Comparison of ENCODE assay signal across 1 cellular context in genomic region chr2:26033769-26034596, GRCh38.
TF ChIP-seq lines count a peak whose summit lies in the region.

TSS of gene RAB10 (plus strand) at chr2:26034084. CDS start at chr2:26034609, 525 bp downstream.

TF ChIP-seq in K562, 482 proteins besides CTCF, POLR2A, EP300 and RAD21 (continued from another document and continues in another):
- TF ChIP-seq ATF4 (CRISPR knock-in tag; IDR thresholded peaks at IDR 0.05) (0 out of 2 replicates have a peak, but pooled peaks have one; percentile 43), UBTF (IDR thresholded peaks at IDR 0.05; ENCODE audit: borderline replicate concordance in 1 of 2, low read depth in 2 of 2, low read length in 2 of 2) (peak; percentile 71 to 78; a peak in 3 of 4 replicates), MEF2D (tag; conservative IDR thresholded peaks at IDR 0.05; ENCODE audit: low read depth) (no peak), ZNF785 (CRISPR knock-in tag; IDR thresholded peaks at IDR 0.05) (no peak), ELF1 (tag; IDR thresholded peaks at IDR 0.05) (peak; percentile 50; the same call in 1 of the 2 replicates), KAT2B (IDR thresholded peaks at IDR 0.05; ENCODE audit: low read depth, low read length) (no peak), DEAF1 (CRISPR knock-in tag; IDR thresholded peaks at IDR 0.05) (no peak), POU5F1 (IDR thresholded peaks at IDR 0.05; ENCODE audit: borderline replicate concordance, low read depth, low read length, partially characterized antibody) (no peak), DMBX1 (CRISPR knock-in tag; IDR thresholded peaks at IDR 0.05; ENCODE audit: borderline replicate concordance) (no peak), BRD9 (IDR thresholded peaks at IDR 0.05; ENCODE audit: low read depth, partially characterized antibody) (no peak), MCM5 (IDR thresholded peaks at IDR 0.05; ENCODE audit: low read depth) (no peak), MTA3 (IDR thresholded peaks at IDR 0.05; ENCODE audit: borderline replicate concordance) (peak; percentile 83; the same call in 1 of the 2 replicates), ZNF436 (CRISPR knock-in tag; IDR thresholded peaks at IDR 0.05) (no peak), L3MBTL2 (IDR thresholded peaks at IDR 0.05) (peak; percentile 75), HNRNPLL (IDR thresholded peaks at IDR 0.05; ENCODE audit: low read depth, low read length, poor library complexity, severe bottlenecking) (peak; percentile 56), CGGBP1 (CRISPR knock-in tag; IDR thresholded peaks at IDR 0.05) (peak; percentile 52; the same call in 1 of the 2 replicates), MTA1 (IDR thresholded peaks at IDR 0.05; ENCODE audit: borderline replicate concordance) (no peak), CC2D1A (IDR thresholded peaks at IDR 0.05) (no peak; the same call in 1 of the 2 replicates), FIP1L1 (IDR thresholded peaks at IDR 0.05; ENCODE audit: low read depth, low read length, poor library complexity, severe bottlenecking) (peak; percentile 81), ZNF395 (CRISPR knock-in tag; IDR thresholded peaks at IDR 0.05) (no peak), TAF7 (tag; IDR thresholded peaks at IDR 0.05) (peak; percentile 91), HMGN3 (IDR thresholded peaks at IDR 0.05; ENCODE audit: borderline replicate concordance, extremely low read depth, insufficient read length, low read depth, low read length) (no peak), NBN (IDR thresholded peaks at IDR 0.05; ENCODE audit: low read depth) (peak; percentile 75; the same call in 1 of the 2 replicates), RBM22 (IDR thresholded peaks at IDR 0.05; ENCODE audit: low read depth, low read length, poor library complexity, severe bottlenecking) (peak; percentile 70), CREBBP (IDR thresholded peaks at IDR 0.05; ENCODE audit: low read depth, low read length) (no peak), ZBTB43 (CRISPR knock-in tag; IDR thresholded peaks at IDR 0.05) (no peak), SOX6 (IDR thresholded peaks at IDR 0.05) (0 out of 2 replicates have a peak, but pooled peaks have one; percentile 7), SAFB (IDR thresholded peaks at IDR 0.05; ENCODE audit: borderline replicate concordance, low read depth, low read length) (no peak), IFI16 (CRISPR knock-in tag; IDR thresholded peaks at IDR 0.05) (no peak), PRDM10 (IDR thresholded peaks at IDR 0.05; ENCODE audit: partially characterized antibody) (peak; percentile 92), BCOR (IDR thresholded peaks at IDR 0.05) (peak; percentile 57; the same call in 1 of the 2 replicates), NR4A1 (CRISPR knock-in tag; IDR thresholded peaks at IDR 0.05) (0 out of 2 replicates have a peak, but pooled peaks have one; percentile 21), NR4A1 (tag; IDR thresholded peaks at IDR 0.05) (no peak), TCF3 (CRISPR knock-in tag; IDR thresholded peaks at IDR 0.05) (peak; percentile 40; the same call in 1 of the 2 replicates), PTTG1 (tag; IDR thresholded peaks at IDR 0.05; ENCODE audit: low read depth) (no peak), ZSCAN29 (IDR thresholded peaks at IDR 0.05) (no peak), HCFC1 (IDR thresholded peaks at IDR 0.05; ENCODE audit: low read depth, low read length) (peak; percentile 63), ADNP (tag; IDR thresholded peaks at IDR 0.05) (no peak), DPF2 (IDR thresholded peaks at IDR 0.05) (peak; percentile 20; the same call in 1 of the 2 replicates), ZNF282 (CRISPR knock-in tag; IDR thresholded peaks at IDR 0.05) (0 out of 2 replicates have a peak, but pooled peaks have one; percentile 79), ZNF695 (CRISPR knock-in tag; IDR thresholded peaks at IDR 0.05) (peak; percentile 41; the same call in 1 of the 2 replicates), C11orf30 (IDR thresholded peaks at IDR 0.05; ENCODE audit: low read depth) (no peak), MBD2 (IDR thresholded peaks at IDR 0.05; ENCODE audit: borderline replicate concordance, low read depth) (no peak)
- TF ChIP-seq, protein P1, sequence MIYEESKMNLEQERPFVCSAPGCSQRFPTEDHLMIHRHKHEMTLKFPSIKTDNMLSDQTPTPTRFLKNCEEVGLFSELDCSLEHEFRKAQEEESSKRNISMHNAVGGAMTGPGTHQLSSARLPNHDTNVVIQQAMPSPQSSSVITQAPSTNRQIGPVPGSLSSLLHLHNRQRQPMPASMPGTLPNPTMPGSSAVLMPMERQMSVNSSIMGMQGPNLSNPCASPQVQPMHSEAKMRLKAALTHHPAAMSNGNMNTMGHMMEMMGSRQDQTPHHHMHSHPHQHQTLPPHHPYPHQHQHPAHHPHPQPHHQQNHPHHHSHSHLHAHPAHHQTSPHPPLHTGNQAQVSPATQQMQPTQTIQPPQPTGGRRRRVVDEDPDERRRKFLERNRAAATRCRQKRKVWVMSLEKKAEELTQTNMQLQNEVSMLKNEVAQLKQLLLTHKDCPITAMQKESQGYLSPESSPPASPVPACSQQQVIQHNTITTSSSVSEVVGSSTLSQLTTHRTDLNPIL (CRISPR knock-in tag; IDR thresholded peaks at IDR 0.05) = peak; percentile 58; the same call in 1 of the 2 replicates
- TF ChIP-seq, protein P2, sequence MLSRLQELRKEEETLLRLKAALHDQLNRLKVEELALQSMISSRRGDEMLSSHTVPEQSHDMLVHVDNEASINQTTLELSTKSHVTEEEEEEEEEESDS (CRISPR knock-in tag; IDR thresholded peaks at IDR 0.05) = no peak
- TF ChIP-seq, protein P3, sequence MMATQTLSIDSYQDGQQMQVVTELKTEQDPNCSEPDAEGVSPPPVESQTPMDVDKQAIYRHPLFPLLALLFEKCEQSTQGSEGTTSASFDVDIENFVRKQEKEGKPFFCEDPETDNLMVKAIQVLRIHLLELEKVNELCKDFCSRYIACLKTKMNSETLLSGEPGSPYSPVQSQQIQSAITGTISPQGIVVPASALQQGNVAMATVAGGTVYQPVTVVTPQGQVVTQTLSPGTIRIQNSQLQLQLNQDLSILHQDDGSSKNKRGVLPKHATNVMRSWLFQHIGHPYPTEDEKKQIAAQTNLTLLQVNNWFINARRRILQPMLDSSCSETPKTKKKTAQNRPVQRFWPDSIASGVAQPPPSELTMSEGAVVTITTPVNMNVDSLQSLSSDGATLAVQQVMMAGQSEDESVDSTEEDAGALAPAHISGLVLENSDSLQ (IDR thresholded peaks at IDR 0.05) = peak; percentile 66
